ENCODE assay signal across 13 cellular contexts in genomic region chr3:160869825-160870224, GRCh38.
A peak's percentile ranks its signal among the peaks of the same experiment; 100 is the strongest.
DNase-seq lines count a peak whose midpoint lies in the region; ATAC-seq and TF ChIP-seq lines count a peak whose summit lies in the region.
"Had no signal": no experiment of that assay in that cellular context is flagged by ENCODE, and none has a peak within 500 bp of the region (broad histone marks: within the 10 kb centered on the region; RNA-seq: fewer than 3 reads in every experiment).

No MANE protein-coding gene starts in this region.

- DNase-seq in AML-193 (lab: John Stamatoyannopoulos, UW): peak; percentile 84 to 88
- DNase-seq in NCI-H146 treated with DMSO at 0.1 percent for 48 hours (lab: John Stamatoyannopoulos, UW; ENCODE audit: unreplicated experiment): peak; percentile 99
- peak; percentile 81 for DNase-seq in islet precursor cell
- no peak for DNase-seq in NOMO-1 (lab: John Stamatoyannopoulos, UW; ENCODE audit: unreplicated experiment in 2 of 2)
- DNase-seq in AG20443 (ENCODE audit: low spot score): no peak
- DNase-seq: activated naive CD8-positive, alpha-beta T cell treated with anti-CD3 and anti-CD28 coated beads, Interleukin-2, amount 10 ng/mL, durations not matched to agents 7 days and 5 days; mesendoderm; NCI-H774; stimulated activated CD4-positive, alpha-beta T cell treated with anti-CD3 and anti-CD28 coated beads, Interleukin-2, amount 100 ng/mL, for 48 hours had no signal

- ATAC-seq in SK-N-SH treated with all-trans-retinoic acid at 6 μM for 48 hours (no peak), HG03342 (IDR thresholded peaks at IDR 0.05; ENCODE audit: unreplicated experiment) (no peak), GM18519 (IDR thresholded peaks at IDR 0.05; ENCODE audit: low FRiP score, unreplicated experiment) (no peak)
- ATAC-seq: esophagus mucosa had no signal

TF ChIP-seq in SK-N-SH treated with all-trans-retinoic acid at 6 μM for 48 hours, 23 proteins besides CTCF, POLR2A, EP300 and RAD21:
- TF ChIP-seq TCF4 (CRISPR knock-in tag; IDR thresholded peaks at IDR 0.05; ENCODE audit: borderline replicate concordance): no peak
- peak; percentile 35; the same call in 1 of the 2 replicates for TF ChIP-seq TSHZ2 (CRISPR knock-in tag; IDR thresholded peaks at IDR 0.05)
- TF ChIP-seq CSRNP3 (CRISPR knock-in tag; IDR thresholded peaks at IDR 0.05): no peak

Comparison
In these comparisons a context has a peak if more than half of its experiments do, and no peak if none do; other contexts are left out.
1. DNase-seq: peak in AML-193 (2 of 2), NCI-H146 treated with DMSO at 0.1 percent for 48 hours (single experiment) and islet precursor cell (single experiment); none in NOMO-1 (0 of 2) and AG20443 (single experiment).